In the genomic region with DNA sequence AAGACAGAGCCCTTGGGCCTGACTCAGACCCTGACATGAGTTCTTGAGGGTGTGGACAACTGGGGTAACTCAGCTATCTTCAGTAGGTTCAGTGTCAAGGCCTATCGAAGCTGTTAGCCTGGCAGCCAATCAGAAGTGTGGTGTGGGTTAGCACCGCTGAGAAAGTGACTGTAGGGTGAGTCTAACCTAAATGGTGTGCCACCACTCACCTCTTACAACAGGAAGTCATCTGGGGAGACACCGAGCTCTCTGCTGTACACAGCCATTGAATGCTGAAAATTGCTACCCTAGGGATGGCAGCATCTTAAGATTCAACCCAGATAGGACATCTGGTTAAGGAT, we compare ENCODE assay signal across 10 cellular contexts. TPM values are rescaled to one million over a fixed set of nuclear protein-coding genes. Genes with fewer than 3 reads are reported as not detected.
A peak's percentile ranks its signal among the peaks of the same experiment; 100 is the strongest.
DNase-seq lines count a peak whose midpoint lies in the region; ATAC-seq lines count a peak whose summit lies in the region.
"Had no signal": no experiment of that assay in that cellular context is flagged by ENCODE, and none has a peak within 500 bp of the region (broad histone marks: within the 10 kb centered on the region; RNA-seq: fewer than 3 reads in every experiment).

No MANE protein-coding gene starts in this region.

- no peak overlapping the region for H3K9ac ChIP-seq in BLaER1 treated with 17β-estradiol and CSF1 and Interleukin-3, amounts not matched to agents 10 nM and 100 nM

- H3K9me3 ChIP-seq in BLaER1 treated with 17β-estradiol and CSF1 and Interleukin-3, amounts not matched to agents 10 nM and 100 nM (replicated peaks in 1 of 11), result peaks cover 0 to 12% (median 0%) of the 10 kb centered on the region in 11 experiments; a peak in 4 of 22 replicates

- no peak overlapping the region for H3K4me3 ChIP-seq in BLaER1 treated with 17β-estradiol and CSF1 and Interleukin-3, amounts not matched to agents 10 nM and 100 nM

- H3K4me2 ChIP-seq in BLaER1 treated with 17β-estradiol and CSF1 and Interleukin-3, amounts not matched to agents 10 nM and 100 nM, result peak overlapping the region in 10 of 11 experiments; percentile 5 to 55 (median 34); a peak in 14 of 22 replicates

- peak overlapping the region; percentile 98 for H3K27ac Mint-ChIP-seq in activated CD4-positive, alpha-beta T cell treated with anti-CD3 and anti-CD28 coated beads for 36 hours

- H3K27ac ChIP-seq in BLaER1 treated with 17β-estradiol and CSF1 and Interleukin-3, amounts not matched to agents 10 nM and 100 nM, result peak overlapping the region in 1 of 11 experiments; percentile 12; a peak in 2 of 22 replicates
- H3K27ac ChIP-seq: epithelial cell of prostate had no signal

- H3K4me1 Mint-ChIP-seq in activated CD4-positive, alpha-beta T cell treated with anti-CD3 and anti-CD28 coated beads for 36 hours, result peaks cover 62% of the 10 kb centered on the region

- no peaks in the 10 kb centered on the region for H3K36me3 Mint-ChIP-seq in activated CD4-positive, alpha-beta T cell treated with anti-CD3 and anti-CD28 coated beads for 36 hours (ENCODE audit: low read depth)

- no peaks in the 10 kb centered on the region for H3K9me3 Mint-ChIP-seq in activated CD4-positive, alpha-beta T cell treated with anti-CD3 and anti-CD28 coated beads for 36 hours (ENCODE audit: low read depth)

- no peaks in the 10 kb centered on the region for H3K27me3 ChIP-seq in BLaER1 treated with 17β-estradiol and CSF1 and Interleukin-3, amounts not matched to agents 10 nM and 100 nM

- H3K4me3 Mint-ChIP-seq in activated CD4-positive, alpha-beta T cell treated with anti-CD3 and anti-CD28 coated beads for 36 hours, result peak overlapping the region; percentile 61

- ATAC-seq in activated CD4-positive, alpha-beta T cell treated with anti-CD3 and anti-CD28 coated beads for 36 hours, result peak; percentile 84
- ATAC-seq in GM18520 (IDR thresholded peaks at IDR 0.05; ENCODE audit: unreplicated experiment), result no peak

- H3K36me3 ChIP-seq in BLaER1 treated with 17β-estradiol and CSF1 and Interleukin-3, amounts not matched to agents 10 nM and 100 nM, result peaks cover 0 to 15% (median 8%) of the 10 kb centered on the region in 11 experiments; a peak in 7 of 22 replicates

- DNase-seq in activated CD4-positive, alpha-beta T cell treated with anti-CD3 and anti-CD28 coated beads for 36 hours, result peak; percentile 91
- DNase-seq in activated naive CD4-positive, alpha-beta T cell treated with Interleukin-2 at 50 U/mL for 16 hours, result peak; percentile 74
- peak; percentile 36 to 62 for DNase-seq in stimulated activated CD4-positive, alpha-beta T cell treated with anti-CD3 and anti-CD28 coated beads, Interleukin-1b, Interleukin-23, amount 100 ng/mL, for 4 hours (ENCODE audit: low read depth in 2 of 2)
- DNase-seq in NCI-H526 (lab: John Stamatoyannopoulos, UW), result no peak
- no peak for DNase-seq in germinal center (ENCODE audit: low spot score)
- no peak for DNase-seq in NCI-H146 treated with DMSO at 0.1 percent for 48 hours (lab: John Stamatoyannopoulos, UW; ENCODE audit: unreplicated experiment)
- DNase-seq: NCI-H1694 treated with DMSO at 0.1 percent for 48 hours had no signal

- H3K27me3 Mint-ChIP-seq in activated CD4-positive, alpha-beta T cell treated with anti-CD3 and anti-CD28 coated beads for 36 hours, result no peaks in the 10 kb centered on the region

- POLR2A ChIA-PET in activated CD4-positive, alpha-beta T cell treated with anti-CD3 and anti-CD28 coated beads for 36 hours (lab: Charles Lee), result interaction anchor here (0.6 to 1.8 kb wide), 11 partner anchors 11 to 252 kb away, joined by 3 to 22 read pairs (median 7); a partner anchor contains a TSS

- peaks cover 30 to 77% (median 56%) of the 10 kb centered on the region in 10 experiments for H3K4me1 ChIP-seq in BLaER1 treated with 17β-estradiol and CSF1 and Interleukin-3, amounts not matched to agents 10 nM and 100 nM

- no peaks in the 10 kb centered on the region for H4K20me1 ChIP-seq in BLaER1 treated with 17β-estradiol and CSF1 and Interleukin-3, amounts not matched to agents 10 nM and 100 nM

- CTCF ChIA-PET in activated CD4-positive, alpha-beta T cell treated with anti-CD3 and anti-CD28 coated beads for 36 hours (lab: Charles Lee), result interaction anchor here (0.6 to 21.8 kb wide), 14 partner anchors 8 to 121 kb away, joined by 3 to 621 read pairs (median 4); a partner anchor contains a TSS

- intact Hi-C loops in activated CD4-positive, alpha-beta T cell treated with anti-CD3 and anti-CD28 coated beads for 36 hours (cut with DNase I, micrococcal nuclease), result loop anchor here in 1 of 2 experiments (5.0 kb wide), 1 partner anchor 45 kb away; a partner anchor contains a TSS

RNA-seq across cellular contexts. Expression of a gene that starts 44.6 kb away (rescaled TPM):
- total RNA-seq in activated CD4-positive, alpha-beta T cell treated with anti-CD3 and anti-CD28 coated beads for 36 hours, result 100 to 1,000 TPM; 223 to 239 TPM

Comparison
In these comparisons a context has a peak if more than half of its experiments do, and no peak if none do; other contexts are left out.
1. DNase-seq: peak in activated CD4-positive, alpha-beta T cell treated with anti-CD3 and anti-CD28 coated beads for 36 hours (single experiment), activated naive CD4-positive, alpha-beta T cell treated with Interleukin-2 at 50 U/mL for 16 hours (single experiment) and stimulated activated CD4-positive, alpha-beta T cell treated with anti-CD3 and anti-CD28 coated beads, Interleukin-1b, Interleukin-23, amount 100 ng/mL, for 4 hours (2 of 2); none in NCI-H526 (0 of 2), germinal center (single experiment) and NCI-H146 treated with DMSO at 0.1 percent for 48 hours (single experiment).